Comparison of ENCODE assay signal across 12 cellular contexts in the genomic region with DNA sequence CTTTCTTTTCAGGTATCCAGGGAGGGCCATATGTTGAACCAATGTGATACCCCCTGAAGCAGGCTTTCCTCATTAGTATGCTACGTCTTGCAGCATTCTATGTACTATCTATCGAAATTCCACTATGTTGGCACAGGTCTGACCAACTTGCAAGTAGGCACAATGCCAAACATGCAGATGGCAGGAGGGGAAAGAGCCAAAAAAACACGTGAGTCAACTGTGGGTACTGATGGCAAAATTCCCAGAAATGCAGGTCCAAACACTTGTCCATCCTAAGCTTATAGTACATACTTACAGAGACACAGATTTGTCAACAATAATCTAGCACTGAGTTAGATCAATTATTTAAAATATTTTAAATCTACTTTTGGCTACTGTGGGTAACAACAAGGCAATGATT.
DNase-seq lines count a peak whose midpoint lies in the region; ATAC-seq and TF ChIP-seq lines count a peak whose summit lies in the region.
"Had no signal": no experiment of that assay in that cellular context is flagged by ENCODE, and none has a peak within 500 bp of the region (broad histone marks: within the 10 kb centered on the region; RNA-seq: fewer than 3 reads in every experiment).

No MANE protein-coding gene starts in this region.

- H3K4me1 ChIP-seq in RWPE2 (ENCODE audit: insufficient read depth, poor library complexity, severe bottlenecking) = peaks cover 13% of the 10 kb centered on the region
- H3K4me1 ChIP-seq in naive thymus-derived CD4-positive, alpha-beta T cell (ENCODE audit: control insufficient read depth in 2 of 2, insufficient read depth in 2 of 2, low read length in 2 of 2) = no peaks in the 10 kb centered on the region
- H3K4me1 ChIP-seq: BLaER1 had no signal

- POLR2A ChIA-PET in activated CD4-positive, alpha-beta T cell treated with anti-CD3 and anti-CD28 coated beads for 36 hours (lab: Charles Lee) = no interaction called here
- POLR2A ChIA-PET in naive thymus-derived CD4-positive, alpha-beta T cell (lab: Charles Lee) = no interaction called here

- H3K27ac ChIP-seq in RWPE2 (ENCODE audit: poor library complexity, severe bottlenecking) = no peak overlapping the region
- H3K27ac ChIP-seq in naive thymus-derived CD4-positive, alpha-beta T cell (ENCODE audit: low read depth, low read length) = no peak overlapping the region
- H3K27ac ChIP-seq: BLaER1 had no signal

- no peak overlapping the region for H3K27ac Mint-ChIP-seq in activated CD4-positive, alpha-beta T cell treated with anti-CD3 and anti-CD28 coated beads for 36 hours
- no peak overlapping the region for H3K27ac Mint-ChIP-seq in naive thymus-derived CD4-positive, alpha-beta T cell

- CTCF ChIA-PET in activated CD4-positive, alpha-beta T cell treated with anti-CD3 and anti-CD28 coated beads for 36 hours (lab: Charles Lee) = no interaction called here
- CTCF ChIA-PET in naive thymus-derived CD4-positive, alpha-beta T cell (lab: Charles Lee) = no interaction called here

- no peaks in the 10 kb centered on the region for H3K36me3 Mint-ChIP-seq in activated CD4-positive, alpha-beta T cell treated with anti-CD3 and anti-CD28 coated beads for 36 hours (ENCODE audit: low read depth)
- H3K36me3 Mint-ChIP-seq in naive thymus-derived CD4-positive, alpha-beta T cell = no peaks in the 10 kb centered on the region

- H3K36me3 ChIP-seq in RWPE2 (ENCODE audit: low read depth) = no peaks in the 10 kb centered on the region
- no peaks in the 10 kb centered on the region for H3K36me3 ChIP-seq in naive thymus-derived CD4-positive, alpha-beta T cell (ENCODE audit: control insufficient read depth in 2 of 3, insufficient read depth in 3 of 3, low read length in 3 of 3)
- H3K36me3 ChIP-seq: BLaER1 had no signal

- intact Hi-C loops in activated CD4-positive, alpha-beta T cell treated with anti-CD3 and anti-CD28 coated beads for 36 hours (cut with DNase I, micrococcal nuclease) = no loop called here
- intact Hi-C loops in naive thymus-derived CD4-positive, alpha-beta T cell (cut with micrococcal nuclease) = no loop called here

- H3K4me1 Mint-ChIP-seq in activated CD4-positive, alpha-beta T cell treated with anti-CD3 and anti-CD28 coated beads for 36 hours = no peaks in the 10 kb centered on the region
- no peaks in the 10 kb centered on the region for H3K4me1 Mint-ChIP-seq in naive thymus-derived CD4-positive, alpha-beta T cell

- H3K27me3 ChIP-seq in RWPE2 (ENCODE audit: insufficient read depth, poor library complexity, severe bottlenecking) = no peaks in the 10 kb centered on the region
- H3K27me3 ChIP-seq in naive thymus-derived CD4-positive, alpha-beta T cell (ENCODE audit: control insufficient read depth in 2 of 2, insufficient read depth in 2 of 2, low read length in 2 of 2) = no peaks in the 10 kb centered on the region
- H3K27me3 ChIP-seq: BLaER1 had no signal

- H3K9me3 Mint-ChIP-seq in activated CD4-positive, alpha-beta T cell treated with anti-CD3 and anti-CD28 coated beads for 36 hours (ENCODE audit: low read depth) = peaks cover 12% of the 10 kb centered on the region
- H3K9me3 Mint-ChIP-seq in naive thymus-derived CD4-positive, alpha-beta T cell = peaks cover 0 to 32% (median 6%) of the 10 kb centered on the region in 11 donors

- no peak overlapping the region for H3K4me3 ChIP-seq in RWPE2 (ENCODE audit: severe bottlenecking)
- no peak overlapping the region for H3K4me3 ChIP-seq in naive thymus-derived CD4-positive, alpha-beta T cell (ENCODE audit: low read length)
- H3K4me3 ChIP-seq: BLaER1 had no signal

- in situ Hi-C loops in GM13977 (cut with MboI; ENCODE audit: low pct_unique_long_range_greater_than_20kb, low sequenced_read_pairs, unreplicated experiment) = no loop called here

- ATAC-seq in RWPE2 (ENCODE audit: low read depth) = peak; percentile 91
- ATAC-seq in activated CD4-positive, alpha-beta T cell treated with anti-CD3 and anti-CD28 coated beads for 36 hours = no peak
- ATAC-seq in naive thymus-derived CD4-positive, alpha-beta T cell = no peak
- ATAC-seq: activated CD4-positive, CD25-positive, alpha-beta regulatory T cell treated with anti-CD3 and anti-CD28 coated beads, Interleukin-2, amount 50 U/mL, for 24 hours had no signal

- no peak overlapping the region for H3K4me3 Mint-ChIP-seq in activated CD4-positive, alpha-beta T cell treated with anti-CD3 and anti-CD28 coated beads for 36 hours
- no peak overlapping the region for H3K4me3 Mint-ChIP-seq in naive thymus-derived CD4-positive, alpha-beta T cell

- DNase-seq in COR-L47 (lab: John Stamatoyannopoulos, UW) (peak; percentile 90), M059J (ENCODE audit: low read depth) (peak; percentile 86), RWPE2 (ENCODE audit: low spot score) (peak; percentile 71), fibroblast of the conjunctiva (ENCODE audit: low read depth) (peak; percentile 45), GM13977 (ENCODE audit: low spot score) (no peak), GF-D8 (lab: John Stamatoyannopoulos, UW) (no peak)
- DNase-seq in activated CD4-positive, alpha-beta T cell treated with anti-CD3 and anti-CD28 coated beads for 36 hours = no peak
- DNase-seq in naive thymus-derived CD4-positive, alpha-beta T cell = no peak
- DNase-seq: activated effector memory CD4-positive, alpha-beta T cell treated with anti-CD3 and anti-CD28 coated beads, Interleukin-2, amount 50 U/mL, for 16 hours; kidney had no signal

- no peak for TF ChIP-seq CTCF in RWPE2 (IDR thresholded peaks at IDR 0.05; ENCODE audit: poor library complexity, severe bottlenecking)
- no peak for TF ChIP-seq CTCF in GM13977 (IDR thresholded peaks at IDR 0.05; ENCODE audit: extremely low read depth, insufficient read depth, missing control alignments)

- no peaks in the 10 kb centered on the region for H3K27me3 Mint-ChIP-seq in activated CD4-positive, alpha-beta T cell treated with anti-CD3 and anti-CD28 coated beads for 36 hours
- H3K27me3 Mint-ChIP-seq in naive thymus-derived CD4-positive, alpha-beta T cell = no peaks in the 10 kb centered on the region

- no peaks in the 10 kb centered on the region for H3K9me3 ChIP-seq in RWPE2 (ENCODE audit: severe bottlenecking)
- peaks cover 0 to 6% (median 0%) of the 10 kb centered on the region in 3 experiments for H3K9me3 ChIP-seq in naive thymus-derived CD4-positive, alpha-beta T cell (ENCODE audit: control insufficient read depth in 2 of 3, low read length in 3 of 3)

Comparison
In these comparisons a context has a peak if more than half of its experiments do, and no peak if none do; other contexts are left out.
1. DNase-seq: peak in COR-L47 (single experiment), M059J (single experiment), RWPE2 (single experiment) and fibroblast of the conjunctiva (single experiment); none in activated CD4-positive, alpha-beta T cell treated with anti-CD3 and anti-CD28 coated beads for 36 hours (single experiment), GM13977 (single experiment), GF-D8 (single experiment) and naive thymus-derived CD4-positive, alpha-beta T cell (0 of 9).